1 cellular context compared by ENCODE assay signal in genomic region chr7:25862254-25862992, GRCh38.
TF ChIP-seq lines count a peak whose summit lies in the region.

No MANE protein-coding gene starts in this region.

TF ChIP-seq in A549, 52 proteins besides CTCF, POLR2A, EP300 and RAD21 (continued from another document):
- TF ChIP-seq ZNF302 (CRISPR knock-in tag; IDR thresholded peaks at IDR 0.05) (no peak), PHF8 (IDR thresholded peaks at IDR 0.05; ENCODE audit: borderline replicate concordance, low read depth) (no peak)
